8 cellular contexts compared by ENCODE assay signal in genomic region chr5:179793470-179794139, GRCh38. TPM values are rescaled to one million over a fixed set of nuclear protein-coding genes. Genes with fewer than 3 reads are reported as not detected.
DNase-seq lines count a peak whose midpoint lies in the region; ATAC-seq and TF ChIP-seq lines count a peak whose summit lies in the region.

Gene LTC4S (plus strand): TSS chr5:179793986. CDS start chr5:179794081, 95 bp downstream.

- H3K4me3 ChIP-seq in left lung, result peak within 1 kb of the TSS; percentile 65 to 66
- peak within 1 kb of the TSS; percentile 69 for H3K4me3 ChIP-seq in suprapubic skin

- no peaks in the 10 kb centered on the region for H3K27me3 Mint-ChIP-seq in central memory CD8-positive, alpha-beta T cell

- H3K9me3 ChIP-seq in left lung, result no peaks in the 10 kb centered on the region
- H3K9me3 ChIP-seq in suprapubic skin, result no peaks in the 10 kb centered on the region

- H3K27ac ChIP-seq in left lung (peak within 1 kb of the TSS; percentile 83 to 89), suprapubic skin (peak within 1 kb of the TSS; percentile 48)

- no peaks in the 10 kb centered on the region for H3K9me3 Mint-ChIP-seq in central memory CD8-positive, alpha-beta T cell

- H3K36me3 Mint-ChIP-seq in central memory CD8-positive, alpha-beta T cell (ENCODE audit: insufficient read depth), result peaks cover 17% of the 10 kb centered on the region

- H3K4me3 Mint-ChIP-seq in central memory CD8-positive, alpha-beta T cell, result peak within 1 kb of the TSS; percentile 69

- no peak for TF ChIP-seq POLR2A in suprapubic skin (IDR thresholded peaks at IDR 0.05)

- peak in 4 of 5 donors; percentile 36 to 55 (median 48) for DNase-seq in T-helper 1 cell
- DNase-seq in central memory CD8-positive, alpha-beta T cell (ENCODE audit: low spot score in 2 of 2), result peak; percentile 47 to 68
- peak; percentile 85 to 87 for DNase-seq in left lung
- DNase-seq in suprapubic skin (ENCODE audit: low spot score in 2 of 2), result peak; percentile 90
- DNase-seq in middle frontal gyrus (ENCODE audit: extremely low spot score, low spot score), result no peak
- no peak for DNase-seq in stimulated activated CD4-positive, alpha-beta T cell treated with anti-CD3 and anti-CD28 coated beads, Interleukin-4, amount 100 ng/mL, for 24 hours

- H3K4me1 Mint-ChIP-seq in central memory CD8-positive, alpha-beta T cell, result peaks cover 34% of the 10 kb centered on the region

- intact Hi-C loops in left lung (cut with DNase I), result no loop called here

- WGBS in suprapubic skin, result 9% methylated on average over 6 of the region's 19 CpGs

- TF ChIP-seq CTCF in left lung (IDR thresholded peaks at IDR 0.05) (no peak), suprapubic skin (IDR thresholded peaks at IDR 0.05) (no peak)

- no peak for TF ChIP-seq EP300 in suprapubic skin (IDR thresholded peaks at IDR 0.05)

- H3K36me3 ChIP-seq in left lung (peaks cover 0 to 18% of the 10 kb centered on the region in 2 donors), suprapubic skin (peaks cover 14% of the 10 kb centered on the region)

- ATAC-seq in GM21423 (IDR thresholded peaks at IDR 0.05; ENCODE audit: unreplicated experiment), result peak; percentile 36
- peak; percentile 81 for ATAC-seq in central memory CD8-positive, alpha-beta T cell (replicated peaks; ENCODE audit: extremely low read depth, poor library complexity, severe bottlenecking)
- ATAC-seq in left lung, result peak; percentile 31
- ATAC-seq in GM21526 (IDR thresholded peaks at IDR 0.05; ENCODE audit: low FRiP score, unreplicated experiment), result no peak

- H3K4me1 ChIP-seq in left lung (peaks cover 37 to 59% of the 10 kb centered on the region in 2 donors), suprapubic skin (peaks cover 57% of the 10 kb centered on the region)

- no peaks in the 10 kb centered on the region for H3K27me3 ChIP-seq in left lung
- no peaks in the 10 kb centered on the region for H3K27me3 ChIP-seq in suprapubic skin

- peak within 1 kb of the TSS; percentile 92 for H3K27ac Mint-ChIP-seq in central memory CD8-positive, alpha-beta T cell (ENCODE audit: low read depth)

RNA-seq across cellular contexts. Expression of gene LTC4S, which starts in this region (rescaled TPM):
- total RNA-seq in left lung, result 10 to 100 TPM; 16.4 to 19.6 TPM
- total RNA-seq in suprapubic skin, result 1 to 10 TPM; 3.5 to 7.9 (median 4.5) TPM

Comparison
In these comparisons a context has a peak if more than half of its experiments do, and no peak if none do; other contexts are left out.
1. DNase-seq: peak in T-helper 1 cell (4 of 5), central memory CD8-positive, alpha-beta T cell (2 of 2), left lung (2 of 2) and suprapubic skin (2 of 2); none in middle frontal gyrus (single experiment) and stimulated activated CD4-positive, alpha-beta T cell treated with anti-CD3 and anti-CD28 coated beads, Interleukin-4, amount 100 ng/mL, for 24 hours (single experiment).